Comparison of ENCODE assay signal across 14 cellular contexts in genomic region chr11:67010296-67010905, GRCh38. TPM values are rescaled to one million over a fixed set of nuclear protein-coding genes. Genes with fewer than 3 reads are reported as not detected.
DNase-seq lines count a peak whose midpoint lies in the region; ATAC-seq and TF ChIP-seq lines count a peak whose summit lies in the region.
"Had no signal": no experiment of that assay in that cellular context is flagged by ENCODE, and none has a peak within 500 bp of the region (broad histone marks: within the 10 kb centered on the region; RNA-seq: fewer than 3 reads in every experiment).

No MANE protein-coding gene starts in this region.

- no peak for DNase-seq in natural killer cell treated with Interleukin-12 subunit alpha and Interleukin-12 subunit beta and Interleukin-15 and Interleukin-18, amount 100 ng/mL, for 72 hours (ENCODE audit: low spot score)
- DNase-seq in natural killer cell (no peak), cerebellar cortex (ENCODE audit: low spot score) (peak; percentile 94), myocyte (ENCODE audit: low read depth) (peak; percentile 51), A172 (ENCODE audit: low spot score) (no peak), NCI-H2029 (lab: John Stamatoyannopoulos, UW) (no peak), retina (no peak)
- DNase-seq: BE2C; CD4-positive, alpha-beta memory T cell; DMS79; EL; GDM1; GOT3 had no signal

- peaks cover 0 to 2% of the 10 kb centered on the region in 2 donors for H3K27me3 Mint-ChIP-seq in natural killer cell treated with Interleukin-12 subunit alpha and Interleukin-12 subunit beta and Interleukin-15 and Interleukin-18, amount 100 ng/mL, for 72 hours
- H3K27me3 Mint-ChIP-seq in natural killer cell (ENCODE audit: low read depth in 2 of 2) = peaks cover 11 to 21% of the 10 kb centered on the region in 2 donors

- H3K4me1 Mint-ChIP-seq in natural killer cell treated with Interleukin-12 subunit alpha and Interleukin-12 subunit beta and Interleukin-15 and Interleukin-18, amount 100 ng/mL, for 72 hours (ENCODE audit: low read depth in 2 of 2) = peaks cover 0 to 4% of the 10 kb centered on the region in 2 donors
- H3K4me1 Mint-ChIP-seq in natural killer cell = peaks cover 0 to 5% of the 10 kb centered on the region in 2 donors

- no peaks in the 10 kb centered on the region for H3K36me3 Mint-ChIP-seq in natural killer cell treated with Interleukin-12 subunit alpha and Interleukin-12 subunit beta and Interleukin-15 and Interleukin-18, amount 100 ng/mL, for 72 hours
- H3K36me3 Mint-ChIP-seq in natural killer cell = no peaks in the 10 kb centered on the region
- H3K36me3 Mint-ChIP-seq: CD4-positive, alpha-beta memory T cell had no signal

- TF ChIP-seq CTCF in natural killer cell (IDR thresholded peaks at IDR 0.05) = no peak

- intact Hi-C loops in natural killer cell (cut with micrococcal nuclease) = no loop called here

- no peak overlapping the region for H3K27ac Mint-ChIP-seq in natural killer cell treated with Interleukin-12 subunit alpha and Interleukin-12 subunit beta and Interleukin-15 and Interleukin-18, amount 100 ng/mL, for 72 hours
- no peak overlapping the region for H3K27ac Mint-ChIP-seq in natural killer cell
- H3K27ac Mint-ChIP-seq: CD4-positive, alpha-beta memory T cell had no signal

- no peak overlapping the region for H3K4me3 Mint-ChIP-seq in natural killer cell treated with Interleukin-12 subunit alpha and Interleukin-12 subunit beta and Interleukin-15 and Interleukin-18, amount 100 ng/mL, for 72 hours
- H3K4me3 Mint-ChIP-seq in natural killer cell = no peak overlapping the region
- H3K4me3 Mint-ChIP-seq: CD4-positive, alpha-beta memory T cell had no signal

- H3K9me3 Mint-ChIP-seq in natural killer cell treated with Interleukin-12 subunit alpha and Interleukin-12 subunit beta and Interleukin-15 and Interleukin-18, amount 100 ng/mL, for 72 hours = no peaks in the 10 kb centered on the region
- no peaks in the 10 kb centered on the region for H3K9me3 Mint-ChIP-seq in natural killer cell
- H3K9me3 Mint-ChIP-seq: CD4-positive, alpha-beta memory T cell had no signal

- ATAC-seq in natural killer cell treated with Interleukin-12 subunit alpha and Interleukin-12 subunit beta and Interleukin-15 and Interleukin-18, amount 100 ng/mL, for 72 hours = peak; percentile 5 to 40
- ATAC-seq in natural killer cell = no peak

RNA-seq across cellular contexts. Expression of gene SYT12, which starts 12.5 kb away (rescaled TPM):
- under 1 TPM in 1 of 2 donors, not detected in 1; 0.38 TPM for total RNA-seq in natural killer cell treated with Interleukin-12 subunit alpha and Interleukin-12 subunit beta and Interleukin-15 and Interleukin-18, amount 100 ng/mL, for 72 hours
- total RNA-seq in natural killer cell (not detected), myocyte (not detected in 2 replicates)
- 6.9 TPM for polyA plus RNA-seq in myocyte (2012)
- total RNA-seq in A172 (2014; rRNA removed; shearing (Covaris generic)) = not detected in 2 replicates
- total RNA-seq: CD4-positive, alpha-beta memory T cell had no signal
- polyA plus RNA-seq: CD4-positive, alpha-beta memory T cell had no signal

RNA-seq across cellular contexts. Expression of gene C11orf86, which starts 35.3 kb away (rescaled TPM):
- total RNA-seq in natural killer cell treated with Interleukin-12 subunit alpha and Interleukin-12 subunit beta and Interleukin-15 and Interleukin-18, amount 100 ng/mL, for 72 hours = not detected
- total RNA-seq in natural killer cell = not detected
- not detected in 2 replicates for total RNA-seq in myocyte
- polyA plus RNA-seq in myocyte (2012) = not detected
- total RNA-seq in A172 (2014; rRNA removed; shearing (Covaris generic)) = not detected in 2 replicates
- total RNA-seq: CD4-positive, alpha-beta memory T cell had no signal
- polyA plus RNA-seq: AG04450; CD4-positive, alpha-beta memory T cell had no signal

RNA-seq across cellular contexts. Expression of gene RHOD, which starts 46.2 kb away (rescaled TPM):
- total RNA-seq in natural killer cell treated with Interleukin-12 subunit alpha and Interleukin-12 subunit beta and Interleukin-15 and Interleukin-18, amount 100 ng/mL, for 72 hours = not detected
- not detected for total RNA-seq in natural killer cell
- total RNA-seq in myocyte = 0.32 and 0.88 TPM in 2 replicates
- 4.0 TPM for polyA plus RNA-seq in myocyte (2012)
- 14.6 and 22.8 TPM in 2 replicates for total RNA-seq in A172 (2014; rRNA removed; shearing (Covaris generic))

RNA-seq across cellular contexts. Expression of gene PC, which starts 52.2 kb away (rescaled TPM):
- 1 to 10 TPM; 6.5 to 9.1 TPM for total RNA-seq in natural killer cell treated with Interleukin-12 subunit alpha and Interleukin-12 subunit beta and Interleukin-15 and Interleukin-18, amount 100 ng/mL, for 72 hours
- total RNA-seq in natural killer cell (1 to 10 TPM; 4.1 to 5.9 (median 4.6) TPM), myocyte (55.2 and 88.1 TPM in 2 replicates)
- 48.6 TPM for polyA plus RNA-seq in myocyte (2012)
- total RNA-seq in A172 (2014; rRNA removed; shearing (Covaris generic)) = 6.8 and 8.6 TPM in 2 replicates

Comparison
In these comparisons a context has a peak if more than half of its experiments do, and no peak if none do; other contexts are left out.
1. ATAC-seq: peak in natural killer cell treated with Interleukin-12 subunit alpha and Interleukin-12 subunit beta and Interleukin-15 and Interleukin-18, amount 100 ng/mL, for 72 hours (2 of 2); none in natural killer cell (0 of 3).
2. DNase-seq: peak in cerebellar cortex (single experiment) and myocyte (single experiment); none in natural killer cell treated with Interleukin-12 subunit alpha and Interleukin-12 subunit beta and Interleukin-15 and Interleukin-18, amount 100 ng/mL, for 72 hours (single experiment), natural killer cell (single experiment), A172 (single experiment), NCI-H2029 (single experiment) and retina (single experiment).